1 cellular context compared by ENCODE assay signal in the genomic region with DNA sequence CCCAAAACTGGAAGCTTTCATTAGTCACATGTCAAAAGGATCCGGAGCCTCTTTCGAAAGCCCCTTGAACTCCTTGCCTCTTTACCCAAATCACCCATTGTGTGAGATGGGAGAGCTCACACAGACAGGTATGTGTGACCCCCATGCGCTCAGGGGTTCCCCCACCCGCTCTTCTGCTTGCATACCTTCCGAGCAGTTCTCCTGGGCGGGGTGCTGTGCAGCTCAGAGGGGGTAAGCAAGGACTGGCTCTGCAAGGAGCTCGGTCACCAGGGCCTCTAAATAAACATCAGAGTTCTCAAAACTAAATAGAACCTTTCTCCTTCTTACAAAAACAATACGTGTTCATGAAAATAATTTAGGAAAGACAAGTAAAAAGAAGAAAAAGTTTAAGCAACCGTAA.
TF ChIP-seq lines count a peak whose summit lies in the region.

No MANE protein-coding gene starts in this region.

TF ChIP-seq in GM12878, 131 proteins besides CTCF, POLR2A, EP300 and RAD21 (continued from another document):
- TF ChIP-seq, protein P1, sequence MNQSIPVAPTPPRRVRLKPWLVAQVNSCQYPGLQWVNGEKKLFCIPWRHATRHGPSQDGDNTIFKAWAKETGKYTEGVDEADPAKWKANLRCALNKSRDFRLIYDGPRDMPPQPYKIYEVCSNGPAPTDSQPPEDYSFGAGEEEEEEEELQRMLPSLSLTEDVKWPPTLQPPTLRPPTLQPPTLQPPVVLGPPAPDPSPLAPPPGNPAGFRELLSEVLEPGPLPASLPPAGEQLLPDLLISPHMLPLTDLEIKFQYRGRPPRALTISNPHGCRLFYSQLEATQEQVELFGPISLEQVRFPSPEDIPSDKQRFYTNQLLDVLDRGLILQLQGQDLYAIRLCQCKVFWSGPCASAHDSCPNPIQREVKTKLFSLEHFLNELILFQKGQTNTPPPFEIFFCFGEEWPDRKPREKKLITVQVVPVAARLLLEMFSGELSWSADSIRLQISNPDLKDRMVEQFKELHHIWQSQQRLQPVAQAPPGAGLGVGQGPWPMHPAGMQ (IDR thresholded peaks at IDR 0.05; ENCODE audit: borderline replicate concordance) = no peak
